In genomic region chr11:47050284-47050683, GRCh38 we compare ENCODE assay signal across 21 cellular contexts.
A peak's percentile ranks its signal among the peaks of the same experiment; 100 is the strongest.
DNase-seq lines count a peak whose midpoint lies in the region; ATAC-seq, FAIRE-seq and TF ChIP-seq lines count a peak whose summit lies in the region.
"Had no signal": no experiment of that assay in that cellular context is flagged by ENCODE, and none has a peak within 500 bp of the region (broad histone marks: within the 10 kb centered on the region; RNA-seq: fewer than 3 reads in every experiment).

No MANE protein-coding gene starts in this region.

- no peak overlapping the region for H3K4me3 ChIP-seq in mammary epithelial cell (replicated peaks in 1 of 3; ENCODE audit: insufficient read depth in 1 of 3, low read depth in 2 of 3, low read length in 3 of 3)
- H3K4me3 ChIP-seq in OCI-LY7 (ENCODE audit: low read depth, low read length, poor library complexity, severe bottlenecking), result no peak overlapping the region
- no peak overlapping the region for H3K4me3 ChIP-seq in uterus
- H3K4me3 ChIP-seq: A549; BLaER1 treated with 17β-estradiol and CSF1 and Interleukin-3, amounts not matched to agents 10 nM and 100 nM had no signal

- peak; percentile 17 for DNase-seq in mammary epithelial cell
- no peak for DNase-seq in MCF 10A (ENCODE audit: unreplicated experiment)
- no peak for DNase-seq in D721Med (ENCODE audit: insufficient read length, low spot score)
- DNase-seq in OCI-LY7 (ENCODE audit: low spot score), result no peak
- DNase-seq in uterus, result no peak
- no peak for DNase-seq in superior temporal gyrus (ENCODE audit: extremely low spot score)
- DNase-seq: AML-193; CD4-positive, alpha-beta memory T cell; CD8-positive, alpha-beta memory T cell; COR-L47; DMS79 treated with DMSO at 0.1 percent for 48 hours; GF-D8 had no signal

- no peaks in the 10 kb centered on the region for H3K27me3 Mint-ChIP-seq in MCF 10A (ENCODE audit: insufficient read depth, unreplicated experiment)
- H3K27me3 Mint-ChIP-seq: B cell; CD4-positive, alpha-beta memory T cell; CD8-positive, alpha-beta memory T cell had no signal

- 90% methylated on average over 1 of the region's 1 CpG for WGBS in mammary epithelial cell (ENCODE audit: low coverage, missing lambda C conversion rate)

- POLR2A ChIA-PET in MCF 10A (lab: Yijun Ruan, JAX) (no interaction called here), OCI-LY7 (lab: Charles Lee) (interaction anchor here (0.6 to 2.3 kb wide), 4 partner anchors 9 to 101 kb away, joined by 3 to 10 read pairs (median 4); no protein-coding TSS in a partner anchor)

- in situ Hi-C loops in mammary epithelial cell (cut with MboI; ENCODE audit: low sequenced_read_pairs in 2 of 2), result no loop called here

- H3K4me2 ChIP-seq in mammary epithelial cell (ENCODE audit: insufficient read depth, low read depth, low read length), result no peak overlapping the region
- H3K4me2 ChIP-seq in OCI-LY7 (ENCODE audit: low read length), result no peak overlapping the region
- H3K4me2 ChIP-seq: A549; BLaER1 treated with 17β-estradiol and CSF1 and Interleukin-3, amounts not matched to agents 10 nM and 100 nM had no signal

- no peaks in the 10 kb centered on the region for H3K4me1 ChIP-seq in mammary epithelial cell (ENCODE audit: insufficient read depth, low read length)
- peaks cover 22% of the 10 kb centered on the region for H3K4me1 ChIP-seq in OCI-LY7 (ENCODE audit: insufficient read depth, low read length, poor library complexity, severe bottlenecking)
- H3K4me1 ChIP-seq in uterus, result no peaks in the 10 kb centered on the region
- H3K4me1 ChIP-seq: A549; BLaER1 treated with 17β-estradiol and CSF1 and Interleukin-3, amounts not matched to agents 10 nM and 100 nM had no signal

- CTCF ChIA-PET in mammary epithelial cell (lab: Charles Lee; ENCODE audit: low non-redundant PET) (no interaction called here), MCF 10A (lab: Yijun Ruan, JAX) (interaction anchor here (0.6 to 1.9 kb wide), 4 partner anchors 10 to 103 kb away, joined by 3 to 12 read pairs (median 4); no protein-coding TSS in a partner anchor), OCI-LY7 (lab: Charles Lee; ENCODE audit: unreplicated experiment) (no interaction called here)

- H3K27ac ChIP-seq in mammary epithelial cell (ENCODE audit: insufficient read depth, low read depth, low read length) (no peak overlapping the region), OCI-LY7 (ENCODE audit: low read depth, low read length, poor library complexity, severe bottlenecking) (no peak overlapping the region), uterus (peak overlapping the region; percentile 15 to 32)
- H3K27ac ChIP-seq: 22Rv1; A549; BLaER1 treated with 17β-estradiol and CSF1 and Interleukin-3, amounts not matched to agents 10 nM and 100 nM; C4-2B had no signal

- dilution Hi-C loops in mammary epithelial cell (cut with HindIII; ENCODE audit: low sequenced_read_pairs), result no loop called here

- FAIRE-seq in D721Med (lab: Jason Lieb, UNC), result peak; percentile 29
- FAIRE-seq: A549, G401.6, GM12891, GM19239 had no signal

- H3K27me3 ChIP-seq in mammary epithelial cell (ENCODE audit: insufficient read depth, low read length) (no peaks in the 10 kb centered on the region), uterus (no peaks in the 10 kb centered on the region)
- H3K27me3 ChIP-seq: BLaER1 treated with 17β-estradiol and CSF1 and Interleukin-3, amounts not matched to agents 10 nM and 100 nM had no signal

- H2AFZ ChIP-seq in mammary epithelial cell (ENCODE audit: low read depth, low read length) (no peak overlapping the region), OCI-LY7 (ENCODE audit: low read length) (no peak overlapping the region)

- no peak overlapping the region for H3K27ac Mint-ChIP-seq in MCF 10A (ENCODE audit: low read depth, unreplicated experiment)
- H3K27ac Mint-ChIP-seq: B cell; CD8-positive, alpha-beta memory T cell had no signal

- TF ChIP-seq POLR2A in uterus (IDR thresholded peaks at IDR 0.05), result no peak

- H3K9me3 ChIP-seq in mammary epithelial cell (replicated peaks; ENCODE audit: insufficient read depth, low read length) (no peaks in the 10 kb centered on the region), OCI-LY7 (ENCODE audit: low read length) (no peaks in the 10 kb centered on the region; the same call in 1 of the 2 replicates), uterus (no peaks in the 10 kb centered on the region)
- H3K9me3 ChIP-seq: A549; BLaER1 treated with 17β-estradiol and CSF1 and Interleukin-3, amounts not matched to agents 10 nM and 100 nM had no signal

- no peaks in the 10 kb centered on the region for H3K4me1 Mint-ChIP-seq in MCF 10A (ENCODE audit: insufficient read depth, unreplicated experiment)
- H3K4me1 Mint-ChIP-seq: CD8-positive, alpha-beta memory T cell had no signal

- no peak overlapping the region for H3K4me3 Mint-ChIP-seq in MCF 10A (ENCODE audit: unreplicated experiment)
- H3K4me3 Mint-ChIP-seq: B cell; CD4-positive, alpha-beta memory T cell; CD8-positive, alpha-beta memory T cell had no signal

- H3K36me3 ChIP-seq in mammary epithelial cell (ENCODE audit: insufficient read depth, low read length) (no peaks in the 10 kb centered on the region), OCI-LY7 (ENCODE audit: insufficient read depth, low read length) (peaks cover 13% of the 10 kb centered on the region), uterus (no peaks in the 10 kb centered on the region)

- no peaks in the 10 kb centered on the region for H4K20me1 ChIP-seq in mammary epithelial cell (ENCODE audit: insufficient read depth, low read length)
- no peaks in the 10 kb centered on the region for H4K20me1 ChIP-seq in OCI-LY7 (ENCODE audit: insufficient read depth, low read length)
- H4K20me1 ChIP-seq: BLaER1 treated with 17β-estradiol and CSF1 and Interleukin-3, amounts not matched to agents 10 nM and 100 nM had no signal

- H3K9ac ChIP-seq in mammary epithelial cell (ENCODE audit: insufficient read depth, low read length), result no peak overlapping the region
- H3K9ac ChIP-seq: BLaER1 treated with 17β-estradiol and CSF1 and Interleukin-3, amounts not matched to agents 10 nM and 100 nM had no signal

- H3K36me3 Mint-ChIP-seq in MCF 10A (ENCODE audit: insufficient read depth, unreplicated experiment), result peaks cover 16% of the 10 kb centered on the region

- H3K79me2 ChIP-seq in mammary epithelial cell (ENCODE audit: insufficient read depth, low read length) (no peaks in the 10 kb centered on the region), OCI-LY7 (ENCODE audit: insufficient read depth, low read depth, low read length) (no peaks in the 10 kb centered on the region)

- BruUV-seq in mammary epithelial cell (replicated peaks; lab: Mats Ljungman, UMichigan) (no TSS peak), MCF 10A (replicated peaks; lab: Mats Ljungman, UMichigan) (no TSS peak), OCI-LY7 (replicated peaks; lab: Mats Ljungman, UMichigan) (TSS peak; percentile 18)

- no peak for ATAC-seq in HG03521 (IDR thresholded peaks at IDR 0.05; ENCODE audit: unreplicated experiment)
- ATAC-seq: A549 had no signal

- H3K9me2 ChIP-seq in OCI-LY7 (ENCODE audit: insufficient read depth, low read length), result no peaks in the 10 kb centered on the region

- intact Hi-C loops in mammary epithelial cell (cut with micrococcal nuclease) (no loop called here), MCF 10A (cut with micrococcal nuclease) (no loop called here), OCI-LY7 (cut with micrococcal nuclease; ENCODE audit: unreplicated experiment) (no loop called here), uterus (cut with DNase I; ENCODE audit: low total_unique reads) (no loop called here)

- H3K9me3 Mint-ChIP-seq in MCF 10A (ENCODE audit: unreplicated experiment), result peaks cover 12% of the 10 kb centered on the region
- H3K9me3 Mint-ChIP-seq: CD4-positive, alpha-beta memory T cell; CD8-positive, alpha-beta memory T cell had no signal

- no peak for TF ChIP-seq CTCF in mammary epithelial cell (conservative IDR thresholded peaks at IDR 0.05 in 1 of 2, IDR thresholded peaks at IDR 0.05 in 1 of 2; ENCODE audit: extremely low read depth in 1 of 2, insufficient read depth in 1 of 2, low read depth in 1 of 2, low read length in 2 of 2)
- TF ChIP-seq CTCF in MCF 10A (IDR thresholded peaks at IDR 0.05; ENCODE audit: unreplicated experiment), result no peak
- TF ChIP-seq CTCF in D721Med (IDR thresholded peaks at IDR 0.05; ENCODE audit: insufficient read depth, missing control alignments), result no peak
- no peak for TF ChIP-seq CTCF in OCI-LY7 (conservative IDR thresholded peaks at IDR 0.05; ENCODE audit: low read length)
- TF ChIP-seq CTCF in uterus (IDR thresholded peaks at IDR 0.05), result no peak

Comparison
In these comparisons a context has a peak if more than half of its experiments do, and no peak if none do; other contexts are left out.
1. H3K27ac ChIP-seq: peak in uterus (2 of 2); none in mammary epithelial cell (single experiment) and OCI-LY7 (single experiment).